Comparison of ENCODE assay signal across 8 cellular contexts in the genomic region with DNA sequence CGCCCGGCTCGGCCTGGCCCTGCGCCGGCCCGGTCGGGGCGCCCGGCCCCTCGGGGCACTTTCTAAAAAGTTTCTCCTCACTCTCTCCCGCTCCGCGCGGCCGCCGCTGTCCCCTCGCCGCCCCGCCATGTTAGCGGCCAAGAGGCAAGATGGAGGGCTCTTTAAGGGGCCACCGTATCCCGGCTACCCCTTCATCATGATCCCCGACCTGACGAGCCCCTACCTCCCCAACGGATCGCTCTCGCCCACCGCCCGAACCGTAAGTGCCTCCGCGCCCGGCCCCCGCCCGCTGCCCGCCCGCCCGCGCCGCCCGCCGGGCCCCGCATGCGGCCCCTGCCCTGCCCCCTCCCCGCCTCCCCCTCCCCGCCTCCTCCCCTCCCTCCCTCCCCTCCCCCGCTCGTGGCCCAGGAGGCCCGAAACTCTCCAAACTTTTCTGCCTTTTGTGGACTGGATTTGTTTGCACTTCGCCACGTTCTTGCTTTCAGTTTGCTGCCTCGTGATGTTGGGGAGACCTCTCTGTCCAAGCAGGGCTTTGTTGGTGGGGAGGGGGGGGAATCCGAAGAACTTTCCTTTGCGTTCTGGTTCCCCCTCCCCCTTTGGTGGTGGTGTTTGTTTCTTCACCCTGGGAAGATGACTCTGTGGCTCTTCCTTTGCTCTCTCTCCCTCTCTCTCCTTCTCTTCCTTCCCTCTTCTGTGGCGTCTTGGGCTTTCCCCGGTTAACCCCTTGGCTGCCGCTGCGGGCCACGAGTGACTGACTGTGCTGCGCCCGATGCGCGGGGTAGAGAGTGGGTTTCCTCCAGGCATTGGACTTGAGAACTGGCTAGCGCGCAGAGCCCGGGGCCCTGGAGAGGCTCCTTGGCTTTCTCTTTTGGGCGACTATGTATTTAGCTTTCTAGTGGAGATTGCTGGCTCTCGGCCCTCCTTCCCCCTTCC. TPM values are rescaled to one million over a fixed set of nuclear protein-coding genes. Genes with fewer than 3 reads are reported as not detected.
DNase-seq lines count a peak whose midpoint lies in the region; ATAC-seq, FAIRE-seq and TF ChIP-seq lines count a peak whose summit lies in the region.

No MANE protein-coding gene starts in this region.

- peaks cover 8% of the 10 kb centered on the region for H3K27me3 Mint-ChIP-seq in activated naive CD8-positive, alpha-beta T cell
- H3K27me3 Mint-ChIP-seq in glutamatergic neuron (ENCODE audit: unreplicated experiment) (peaks cover 12% of the 10 kb centered on the region), osteocyte (ENCODE audit: unreplicated experiment) (no peaks in the 10 kb centered on the region)

- DNase-seq in NCI-H345 (lab: John Stamatoyannopoulos, UW) (peak; percentile 2), NCI-H345 treated with DMSO at 0.1 percent for 48 hours (lab: John Stamatoyannopoulos, UW; ENCODE audit: unreplicated experiment) (no peak), RCC 7860 (ENCODE audit: low spot score) (peak; percentile 84), glutamatergic neuron (peak; percentile 46), osteocyte (ENCODE audit: extremely low spot score, unreplicated experiment) (peak; percentile 86), amniotic stem cell (lab: John Stamatoyannopoulos, UW) (no peak)

- no peaks in the 10 kb centered on the region for H3K36me3 Mint-ChIP-seq in activated naive CD8-positive, alpha-beta T cell
- H3K36me3 Mint-ChIP-seq in glutamatergic neuron (ENCODE audit: unreplicated experiment), result no peaks in the 10 kb centered on the region
- peaks cover 11% of the 10 kb centered on the region for H3K36me3 Mint-ChIP-seq in osteocyte (ENCODE audit: unreplicated experiment)

- H3K4me3 Mint-ChIP-seq in activated naive CD8-positive, alpha-beta T cell, result peak overlapping the region; percentile 95
- H3K4me3 Mint-ChIP-seq in glutamatergic neuron (ENCODE audit: unreplicated experiment) (peak overlapping the region; percentile 88), osteocyte (ENCODE audit: unreplicated experiment) (peak overlapping the region; percentile 95)

- TF ChIP-seq CTCF in glutamatergic neuron (IDR thresholded peaks at IDR 0.05; ENCODE audit: partially characterized antibody, unreplicated experiment), result no peak
- no peak for TF ChIP-seq CTCF in osteocyte (IDR thresholded peaks at IDR 0.05)

- no peaks in the 10 kb centered on the region for H3K9me3 Mint-ChIP-seq in activated naive CD8-positive, alpha-beta T cell (ENCODE audit: low read depth)
- H3K9me3 Mint-ChIP-seq in glutamatergic neuron (ENCODE audit: unreplicated experiment) (peaks cover 3% of the 10 kb centered on the region), osteocyte (ENCODE audit: unreplicated experiment) (no peaks in the 10 kb centered on the region)

- no peak for FAIRE-seq in RCC 7860 (lab: Jason Lieb, UNC)

- peak overlapping the region; percentile 93 for H3K27ac Mint-ChIP-seq in activated naive CD8-positive, alpha-beta T cell
- H3K27ac Mint-ChIP-seq in glutamatergic neuron (ENCODE audit: unreplicated experiment), result peak overlapping the region; percentile 34
- H3K27ac Mint-ChIP-seq in osteocyte (ENCODE audit: unreplicated experiment), result peak overlapping the region; percentile 100

- H3K4me1 Mint-ChIP-seq in activated naive CD8-positive, alpha-beta T cell (ENCODE audit: low read depth), result peaks cover 36% of the 10 kb centered on the region
- H3K4me1 Mint-ChIP-seq in glutamatergic neuron (ENCODE audit: low read depth, unreplicated experiment), result peaks cover 25% of the 10 kb centered on the region
- peaks cover 38% of the 10 kb centered on the region for H3K4me1 Mint-ChIP-seq in osteocyte (ENCODE audit: unreplicated experiment)

- ATAC-seq in HG02571 (IDR thresholded peaks at IDR 0.05; ENCODE audit: unreplicated experiment), result no peak

RNA-seq across cellular contexts. Expression of a gene that starts 1.6 kb away (rescaled TPM):
- 5.0 TPM for total RNA-seq in glutamatergic neuron (ENCODE audit: unreplicated experiment)
- 86.9 and 88.2 TPM in 2 replicates for total RNA-seq in osteocyte

Comparison
In these comparisons a context has a peak if more than half of its experiments do, and no peak if none do; other contexts are left out.
1. DNase-seq: peak in NCI-H345 (single experiment), RCC 7860 (single experiment), glutamatergic neuron (single experiment) and osteocyte (single experiment); none in NCI-H345 treated with DMSO at 0.1 percent for 48 hours (single experiment) and amniotic stem cell (single experiment).
2. H3K27ac Mint-ChIP-seq: peak in every context shown above with its lines; median percentile 100 in osteocyte; 93 in activated naive CD8-positive, alpha-beta T cell; 34 in glutamatergic neuron.
3. RNA of a gene that starts 1.6 kb away (total RNA-seq): 86.9 to 88.2 TPM in osteocyte; 5.0 TPM in glutamatergic neuron (single experiment); every median in the first group is over 10 times any median in the second.
4. Peak in every context shown above with its lines, with median percentiles within 50 percentile points of each other: H3K4me3 Mint-ChIP-seq.